9 cellular contexts compared by ENCODE assay signal in genomic region chr9:109520475-109521132, GRCh38. TPM values are rescaled to one million over a fixed set of nuclear protein-coding genes. Genes with fewer than 3 reads are reported as not detected.
DNase-seq lines count a peak whose midpoint lies in the region; ATAC-seq, FAIRE-seq and TF ChIP-seq lines count a peak whose summit lies in the region.
"Had no signal": no experiment of that assay in that cellular context is flagged by ENCODE, and none has a peak within 500 bp of the region (broad histone marks: within the 10 kb centered on the region; RNA-seq: fewer than 3 reads in every experiment).

No MANE protein-coding gene starts in this region.

- peak; percentile 79 for ATAC-seq in GM21447 (IDR thresholded peaks at IDR 0.05; ENCODE audit: unreplicated experiment)

- no peaks in the 10 kb centered on the region for H3K36me3 ChIP-seq in small intestine (ENCODE audit: control insufficient read depth in 2 of 2, insufficient read depth in 2 of 2, low read length in 2 of 2)
- H3K36me3 ChIP-seq: BLaER1 had no signal

- peak; percentile 96 for TF ChIP-seq CTCF in astrocyte of the cerebellum (IDR thresholded peaks at IDR 0.05; ENCODE audit: low read depth, low read length, missing control alignments)

- DNase-seq in NCI-H446 (lab: John Stamatoyannopoulos, UW) (peak; percentile 33 to 62), NCI-H446 treated with DMSO at 0.1 percent for 48 hours (lab: John Stamatoyannopoulos, UW) (no peak), HuH-7 (ENCODE audit: low spot score) (peak; percentile 70), NOMO-1 (lab: John Stamatoyannopoulos, UW; ENCODE audit: unreplicated experiment in 2 of 2) (peak; percentile 11 to 53), astrocyte of the cerebellum (ENCODE audit: low read depth) (peak; percentile 59), iPS DF 19.7 (ENCODE audit: low read depth, low spot score) (peak; percentile 52), small intestine (peak; percentile 77)

- H3K4me3 ChIP-seq in astrocyte of the cerebellum (ENCODE audit: low read depth, low read length), result no peak overlapping the region
- no peak overlapping the region for H3K4me3 ChIP-seq in small intestine (ENCODE audit: low read depth in 1 of 2, low read length in 2 of 2)
- H3K4me3 ChIP-seq: BLaER1 had no signal

- 9 to 16% (median 13%) methylated on average over 11 of the region's 11 CpGs for WGBS in small intestine, 3 donors

- H3K27ac ChIP-seq in small intestine (ENCODE audit: low read depth in 1 of 2, low read length in 1 of 2), result no peak overlapping the region
- H3K27ac ChIP-seq: BLaER1 had no signal

- no peaks in the 10 kb centered on the region for H3K4me1 ChIP-seq in small intestine (ENCODE audit: control insufficient read depth in 2 of 2, insufficient read depth in 1 of 2, low read depth in 1 of 2, low read length in 1 of 2)

- H3K9me3 ChIP-seq in small intestine (ENCODE audit: control insufficient read depth, low read depth), result no peaks in the 10 kb centered on the region
- H3K9me3 ChIP-seq: BLaER1 had no signal

- FAIRE-seq in small intestine (lab: Jason Lieb, UNC), result no peak

- in situ Hi-C loops in astrocyte of the cerebellum (cut with HindIII; ENCODE audit: low sequenced_read_pairs), result no loop called here

- H3K27me3 ChIP-seq in small intestine (ENCODE audit: control insufficient read depth in 2 of 2, insufficient read depth in 2 of 2, low read length in 2 of 2), result no peaks in the 10 kb centered on the region
- H3K27me3 ChIP-seq: BLaER1 had no signal

RNA-seq across cellular contexts. Expression of gene PTPN3, which starts 22.5 kb away (rescaled TPM):
- 10 to 100 TPM; 15.3 to 42.7 (median 25.3) TPM for polyA plus RNA-seq in small intestine
